Comparison of ENCODE assay signal across 3 cellular contexts in the genomic region with DNA sequence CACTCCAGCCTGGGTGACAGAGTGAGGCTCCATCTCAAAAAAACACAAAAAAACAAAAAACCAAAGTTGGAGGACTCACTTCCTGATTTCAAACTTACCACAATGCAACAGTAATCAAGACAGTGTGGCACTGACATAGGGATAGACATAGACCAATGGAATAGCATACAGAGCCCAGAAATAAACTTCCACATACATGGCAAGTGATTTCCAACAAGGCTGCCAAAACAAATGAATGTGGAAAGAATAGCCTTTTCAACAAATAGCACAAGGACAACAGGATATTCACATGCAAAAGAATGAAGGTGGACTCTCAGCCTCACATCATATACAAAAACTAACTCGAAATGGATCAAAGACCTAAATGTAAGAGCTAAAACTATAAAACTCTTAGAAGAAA.
TF ChIP-seq lines count a peak whose summit lies in the region.

No MANE protein-coding gene starts in this region.

TF ChIP-seq in liver, 16 proteins besides CTCF, POLR2A, EP300 and RAD21:
- no peak for TF ChIP-seq TAF1 (conservative IDR thresholded peaks at IDR 0.05)
- peak; percentile 45 for TF ChIP-seq FOXA2 (IDR thresholded peaks at IDR 0.05)
- peak; percentile 82 for TF ChIP-seq YY1 (IDR thresholded peaks at IDR 0.05)
- peak; percentile 53 to 74 for TF ChIP-seq HNF4A (conservative IDR thresholded peaks at IDR 0.05)
- TF ChIP-seq, protein P1, sequence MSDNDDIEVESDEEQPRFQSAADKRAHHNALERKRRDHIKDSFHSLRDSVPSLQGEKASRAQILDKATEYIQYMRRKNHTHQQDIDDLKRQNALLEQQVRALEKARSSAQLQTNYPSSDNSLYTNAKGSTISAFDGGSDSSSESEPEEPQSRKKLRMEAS (IDR thresholded peaks at IDR 0.05), result peak; percentile 39
- no peak for TF ChIP-seq JUND (IDR thresholded peaks at IDR 0.05)
- peak in 1 of 2 donors; percentile 19 for TF ChIP-seq EGR1 (IDR thresholded peaks at IDR 0.05; ENCODE audit: low read depth in 2 of 2)
- peak; percentile 77 for TF ChIP-seq SP1 (IDR thresholded peaks at IDR 0.05)
- no peak for TF ChIP-seq HNF4G (IDR thresholded peaks at IDR 0.05)
- peak; percentile 56 to 81 for TF ChIP-seq RXRA (IDR thresholded peaks at IDR 0.05)

TF ChIP-seq in HepG2, 621 proteins besides CTCF, POLR2A, EP300 and RAD21 (continues in another document):
- TF ChIP-seq EZH2 (conservative IDR thresholded peaks at IDR 0.05; ENCODE audit: low read depth, low read length), result no peak
- TF ChIP-seq GMEB2 (CRISPR knock-in tag; IDR thresholded peaks at IDR 0.05; ENCODE audit: low read depth), result no peak
- no peak for TF ChIP-seq ZNF891 (CRISPR knock-in tag; IDR thresholded peaks at IDR 0.05)
- TF ChIP-seq, protein P2, sequence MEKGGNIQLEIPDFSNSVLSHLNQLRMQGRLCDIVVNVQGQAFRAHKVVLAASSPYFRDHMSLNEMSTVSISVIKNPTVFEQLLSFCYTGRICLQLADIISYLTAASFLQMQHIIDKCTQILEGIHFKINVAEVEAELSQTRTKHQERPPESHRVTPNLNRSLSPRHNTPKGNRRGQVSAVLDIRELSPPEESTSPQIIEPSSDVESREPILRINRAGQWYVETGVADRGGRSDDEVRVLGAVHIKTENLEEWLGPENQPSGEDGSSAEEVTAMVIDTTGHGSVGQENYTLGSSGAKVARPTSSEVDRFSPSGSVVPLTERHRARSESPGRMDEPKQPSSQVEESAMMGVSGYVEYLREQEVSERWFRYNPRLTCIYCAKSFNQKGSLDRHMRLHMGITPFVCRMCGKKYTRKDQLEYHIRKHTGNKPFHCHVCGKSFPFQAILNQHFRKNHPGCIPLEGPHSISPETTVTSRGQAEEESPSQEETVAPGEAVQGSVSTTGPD (CRISPR knock-in tag; IDR thresholded peaks at IDR 0.05), result no peak
- TF ChIP-seq ZNF879 (CRISPR knock-in tag; IDR thresholded peaks at IDR 0.05), result no peak
- TF ChIP-seq, protein P3, sequence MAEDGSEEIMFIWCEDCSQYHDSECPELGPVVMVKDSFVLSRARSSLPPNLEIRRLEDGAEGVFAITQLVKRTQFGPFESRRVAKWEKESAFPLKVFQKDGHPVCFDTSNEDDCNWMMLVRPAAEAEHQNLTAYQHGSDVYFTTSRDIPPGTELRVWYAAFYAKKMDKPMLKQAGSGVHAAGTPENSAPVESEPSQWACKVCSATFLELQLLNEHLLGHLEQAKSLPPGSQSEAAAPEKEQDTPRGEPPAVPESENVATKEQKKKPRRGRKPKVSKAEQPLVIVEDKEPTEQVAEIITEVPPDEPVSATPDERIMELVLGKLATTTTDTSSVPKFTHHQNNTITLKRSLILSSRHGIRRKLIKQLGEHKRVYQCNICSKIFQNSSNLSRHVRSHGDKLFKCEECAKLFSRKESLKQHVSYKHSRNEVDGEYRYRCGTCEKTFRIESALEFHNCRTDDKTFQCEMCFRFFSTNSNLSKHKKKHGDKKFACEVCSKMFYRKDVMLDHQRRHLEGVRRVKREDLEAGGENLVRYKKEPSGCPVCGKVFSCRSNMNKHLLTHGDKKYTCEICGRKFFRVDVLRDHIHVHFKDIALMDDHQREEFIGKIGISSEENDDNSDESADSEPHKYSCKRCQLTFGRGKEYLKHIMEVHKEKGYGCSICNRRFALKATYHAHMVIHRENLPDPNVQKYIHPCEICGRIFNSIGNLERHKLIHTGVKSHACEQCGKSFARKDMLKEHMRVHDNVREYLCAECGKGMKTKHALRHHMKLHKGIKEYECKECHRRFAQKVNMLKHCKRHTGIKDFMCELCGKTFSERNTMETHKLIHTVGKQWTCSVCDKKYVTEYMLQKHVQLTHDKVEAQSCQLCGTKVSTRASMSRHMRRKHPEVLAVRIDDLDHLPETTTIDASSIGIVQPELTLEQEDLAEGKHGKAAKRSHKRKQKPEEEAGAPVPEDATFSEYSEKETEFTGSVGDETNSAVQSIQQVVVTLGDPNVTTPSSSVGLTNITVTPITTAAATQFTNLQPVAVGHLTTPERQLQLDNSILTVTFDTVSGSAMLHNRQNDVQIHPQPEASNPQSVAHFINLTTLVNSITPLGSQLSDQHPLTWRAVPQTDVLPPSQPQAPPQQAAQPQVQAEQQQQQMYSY (CRISPR knock-in tag; IDR thresholded peaks at IDR 0.05), result no peak
- no peak for TF ChIP-seq SETDB1 (CRISPR knock-in tag; IDR thresholded peaks at IDR 0.05; ENCODE audit: borderline replicate concordance)
- TF ChIP-seq SCMH1 (CRISPR knock-in tag; IDR thresholded peaks at IDR 0.05; ENCODE audit: borderline replicate concordance), result no peak
- no peak for TF ChIP-seq CREM (IDR thresholded peaks at IDR 0.05)
- TF ChIP-seq CREM (CRISPR knock-in tag; IDR thresholded peaks at IDR 0.05), result no peak
- no peak for TF ChIP-seq GATA4 (IDR thresholded peaks at IDR 0.05; ENCODE audit: borderline replicate concordance, low read depth)
- TF ChIP-seq, protein P4, sequence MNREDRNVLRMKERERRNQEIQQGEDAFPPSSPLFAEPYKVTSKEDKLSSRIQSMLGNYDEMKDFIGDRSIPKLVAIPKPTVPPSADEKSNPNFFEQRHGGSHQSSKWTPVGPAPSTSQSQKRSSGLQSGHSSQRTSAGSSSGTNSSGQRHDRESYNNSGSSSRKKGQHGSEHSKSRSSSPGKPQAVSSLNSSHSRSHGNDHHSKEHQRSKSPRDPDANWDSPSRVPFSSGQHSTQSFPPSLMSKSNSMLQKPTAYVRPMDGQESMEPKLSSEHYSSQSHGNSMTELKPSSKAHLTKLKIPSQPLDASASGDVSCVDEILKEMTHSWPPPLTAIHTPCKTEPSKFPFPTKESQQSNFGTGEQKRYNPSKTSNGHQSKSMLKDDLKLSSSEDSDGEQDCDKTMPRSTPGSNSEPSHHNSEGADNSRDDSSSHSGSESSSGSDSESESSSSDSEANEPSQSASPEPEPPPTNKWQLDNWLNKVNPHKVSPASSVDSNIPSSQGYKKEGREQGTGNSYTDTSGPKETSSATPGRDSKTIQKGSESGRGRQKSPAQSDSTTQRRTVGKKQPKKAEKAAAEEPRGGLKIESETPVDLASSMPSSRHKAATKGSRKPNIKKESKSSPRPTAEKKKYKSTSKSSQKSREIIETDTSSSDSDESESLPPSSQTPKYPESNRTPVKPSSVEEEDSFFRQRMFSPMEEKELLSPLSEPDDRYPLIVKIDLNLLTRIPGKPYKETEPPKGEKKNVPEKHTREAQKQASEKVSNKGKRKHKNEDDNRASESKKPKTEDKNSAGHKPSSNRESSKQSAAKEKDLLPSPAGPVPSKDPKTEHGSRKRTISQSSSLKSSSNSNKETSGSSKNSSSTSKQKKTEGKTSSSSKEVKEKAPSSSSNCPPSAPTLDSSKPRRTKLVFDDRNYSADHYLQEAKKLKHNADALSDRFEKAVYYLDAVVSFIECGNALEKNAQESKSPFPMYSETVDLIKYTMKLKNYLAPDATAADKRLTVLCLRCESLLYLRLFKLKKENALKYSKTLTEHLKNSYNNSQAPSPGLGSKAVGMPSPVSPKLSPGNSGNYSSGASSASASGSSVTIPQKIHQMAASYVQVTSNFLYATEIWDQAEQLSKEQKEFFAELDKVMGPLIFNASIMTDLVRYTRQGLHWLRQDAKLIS (CRISPR knock-in tag; IDR thresholded peaks at IDR 0.05), result no peak
- TF ChIP-seq ZNF563 (CRISPR knock-in tag; IDR thresholded peaks at IDR 0.05), result no peak
- TF ChIP-seq YEATS4 (CRISPR knock-in tag; IDR thresholded peaks at IDR 0.05; ENCODE audit: borderline replicate concordance), result no peak
- TF ChIP-seq ZKSCAN5 (CRISPR knock-in tag; IDR thresholded peaks at IDR 0.05), result no peak
- no peak for TF ChIP-seq GABPB1 (CRISPR knock-in tag; IDR thresholded peaks at IDR 0.05)

TF ChIP-seq in GM12878, 131 proteins besides CTCF, POLR2A, EP300 and RAD21:
- TF ChIP-seq BRCA1 (IDR thresholded peaks at IDR 0.05; ENCODE audit: low read depth, low read length) (no peak), EED (IDR thresholded peaks at IDR 0.05; ENCODE audit: low read depth) (no peak), CHD2 (IDR thresholded peaks at IDR 0.05; ENCODE audit: borderline replicate concordance, low read depth, low read length) (no peak), RB1 (IDR thresholded peaks at IDR 0.05; ENCODE audit: borderline replicate concordance) (no peak), NR2F1 (conservative IDR thresholded peaks at IDR 0.05) (no peak), USF2 (IDR thresholded peaks at IDR 0.05; ENCODE audit: borderline replicate concordance, low read depth, low read length) (no peak), E4F1 (IDR thresholded peaks at IDR 0.05; ENCODE audit: borderline replicate concordance, partially characterized antibody) (no peak), SMARCA5 (IDR thresholded peaks at IDR 0.05) (no peak), STAT3 (IDR thresholded peaks at IDR 0.05; ENCODE audit: low read depth, low read length) (no peak), HDAC6 (IDR thresholded peaks at IDR 0.05; ENCODE audit: unreplicated experiment) (no peak), RCOR1 (conservative IDR thresholded peaks at IDR 0.05; ENCODE audit: low read depth, low read length) (no peak)
